ENCODE assay signal across 10 cellular contexts in the genomic region with DNA sequence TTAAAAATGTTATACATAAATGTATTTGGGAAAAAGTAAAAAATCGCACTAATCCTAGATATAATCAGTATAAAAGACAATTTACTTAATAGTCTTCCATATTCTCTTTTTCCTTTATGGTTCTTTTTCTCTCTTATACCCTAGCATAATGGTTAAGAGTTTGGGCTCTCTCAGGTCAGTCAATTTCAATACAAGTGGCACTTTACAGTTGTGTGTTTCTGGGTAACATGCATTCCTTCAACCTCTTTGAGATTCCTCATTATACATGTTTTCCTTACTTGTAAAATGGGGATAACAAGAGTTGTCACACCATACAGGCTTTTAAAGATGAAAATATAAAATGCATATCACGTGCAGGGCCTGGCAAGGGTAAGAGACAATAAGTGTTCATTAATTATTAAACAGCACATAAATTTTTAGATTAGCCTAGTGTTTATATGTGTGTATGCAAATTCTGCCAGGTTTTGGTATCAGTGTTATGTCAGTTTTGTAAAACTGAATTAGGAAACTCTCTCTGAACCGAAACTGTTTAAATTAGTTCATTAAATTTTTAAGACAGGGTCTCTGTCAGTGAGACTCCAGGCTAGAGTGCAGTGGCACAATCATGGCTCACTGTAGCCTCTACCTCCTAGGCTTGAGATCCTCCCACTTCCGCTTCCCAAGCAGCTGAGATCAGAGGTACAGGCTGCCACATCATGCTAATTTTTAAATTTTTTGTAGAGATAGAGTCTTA. TPM values are rescaled to one million over a fixed set of nuclear protein-coding genes. Genes with fewer than 3 reads are reported as not detected.
DNase-seq lines count a peak whose midpoint lies in the region; ATAC-seq lines count a peak whose summit lies in the region.
"Had no signal": no experiment of that assay in that cellular context is flagged by ENCODE, and none has a peak within 500 bp of the region (broad histone marks: within the 10 kb centered on the region; RNA-seq: fewer than 3 reads in every experiment).

No MANE protein-coding gene starts in this region.

- peak overlapping the region; percentile 28 to 99 (median 74) for H3K4me2 ChIP-seq in BLaER1 treated with 17β-estradiol and CSF1 and Interleukin-3, amounts not matched to agents 10 nM and 100 nM

- no peaks in the 10 kb centered on the region for H3K9me3 ChIP-seq in BLaER1 treated with 17β-estradiol and CSF1 and Interleukin-3, amounts not matched to agents 10 nM and 100 nM (replicated peaks in 1 of 11)

- no peak overlapping the region for H3K4me3 ChIP-seq in BLaER1 treated with 17β-estradiol and CSF1 and Interleukin-3, amounts not matched to agents 10 nM and 100 nM
- H3K4me3 ChIP-seq: lung had no signal

- in situ Hi-C loops in ACHN (cut with HindIII; ENCODE audit: low pct_ligation_motif_present, low pct_unique_long_range_greater_than_20kb, low sequenced_read_pairs): no loop called here

- POLR2A ChIA-PET in activated CD4-positive, alpha-beta T cell treated with anti-CD3 and anti-CD28 coated beads, Interleukin-2, amount 10 ng/mL, durations not matched to agents 7 days and 5 days (lab: Charles Lee): interaction anchor here (1.1 kb wide), 1 partner anchor 8 kb away, joined by 3 read pairs; no protein-coding TSS in a partner anchor

- no peaks in the 10 kb centered on the region for H3K9me3 Mint-ChIP-seq in activated CD4-positive, alpha-beta T cell treated with anti-CD3 and anti-CD28 coated beads, Interleukin-2, amount 10 ng/mL, durations not matched to agents 7 days and 5 days

- H3K4me1 Mint-ChIP-seq in activated CD4-positive, alpha-beta T cell treated with anti-CD3 and anti-CD28 coated beads, Interleukin-2, amount 10 ng/mL, durations not matched to agents 7 days and 5 days: peaks cover 83% of the 10 kb centered on the region

- no peak overlapping the region for H3K27ac Mint-ChIP-seq in activated CD4-positive, alpha-beta T cell treated with anti-CD3 and anti-CD28 coated beads, Interleukin-2, amount 10 ng/mL, durations not matched to agents 7 days and 5 days

- no peak overlapping the region for H3K9ac ChIP-seq in BLaER1 treated with 17β-estradiol and CSF1 and Interleukin-3, amounts not matched to agents 10 nM and 100 nM

- H3K27me3 Mint-ChIP-seq in activated CD4-positive, alpha-beta T cell treated with anti-CD3 and anti-CD28 coated beads, Interleukin-2, amount 10 ng/mL, durations not matched to agents 7 days and 5 days: no peaks in the 10 kb centered on the region

- peak overlapping the region in 10 of 11 experiments; percentile 8 to 89 (median 78); a peak in 14 of 22 replicates for H3K27ac ChIP-seq in BLaER1 treated with 17β-estradiol and CSF1 and Interleukin-3, amounts not matched to agents 10 nM and 100 nM

- peaks cover 32% of the 10 kb centered on the region for H3K36me3 Mint-ChIP-seq in activated CD4-positive, alpha-beta T cell treated with anti-CD3 and anti-CD28 coated beads, Interleukin-2, amount 10 ng/mL, durations not matched to agents 7 days and 5 days (ENCODE audit: low read depth)

- CTCF ChIA-PET in activated CD4-positive, alpha-beta T cell treated with anti-CD3 and anti-CD28 coated beads, Interleukin-2, amount 10 ng/mL, durations not matched to agents 7 days and 5 days (lab: Charles Lee): interaction anchor here (1.2 to 1.5 kb wide), 2 partner anchors 8 to 18 kb away, joined by 5 read pairs; no protein-coding TSS in a partner anchor

- H3K4me1 ChIP-seq in BLaER1 treated with 17β-estradiol and CSF1 and Interleukin-3, amounts not matched to agents 10 nM and 100 nM: peaks cover 78 to 100% (median 99%) of the 10 kb centered on the region in 10 experiments

- H4K20me1 ChIP-seq in BLaER1 treated with 17β-estradiol and CSF1 and Interleukin-3, amounts not matched to agents 10 nM and 100 nM: peaks cover 80 to 100% (median 100%) of the 10 kb centered on the region in 11 experiments

- peak; percentile 51 for ATAC-seq in GM19035 (IDR thresholded peaks at IDR 0.05; ENCODE audit: unreplicated experiment)
- ATAC-seq in HG03135 (IDR thresholded peaks at IDR 0.05; ENCODE audit: unreplicated experiment): peak; percentile 51

- no peak overlapping the region for H3K4me3 Mint-ChIP-seq in activated CD4-positive, alpha-beta T cell treated with anti-CD3 and anti-CD28 coated beads, Interleukin-2, amount 10 ng/mL, durations not matched to agents 7 days and 5 days

- DNase-seq in activated CD4-positive, alpha-beta T cell treated with anti-CD3 and anti-CD28 coated beads, Interleukin-2, amount 10 ng/mL, durations not matched to agents 7 days and 5 days: peak; percentile 33
- DNase-seq in ACHN (no peak), ecto neural progenitor cell (ENCODE audit: low spot score) (no peak), NCI-H446 (lab: John Stamatoyannopoulos, UW) (no peak), NCI-H2081 treated with DMSO at 0.1 percent for 48 hours (lab: John Stamatoyannopoulos, UW) (no peak)
- DNase-seq: NCI-H2081 had no signal

- H3K27me3 ChIP-seq in BLaER1 treated with 17β-estradiol and CSF1 and Interleukin-3, amounts not matched to agents 10 nM and 100 nM: no peaks in the 10 kb centered on the region

- peaks cover 17 to 94% (median 81%) of the 10 kb centered on the region in 11 experiments; a peak in 20 of 22 replicates for H3K36me3 ChIP-seq in BLaER1 treated with 17β-estradiol and CSF1 and Interleukin-3, amounts not matched to agents 10 nM and 100 nM

RNA-seq across cellular contexts. Expression of gene ELF1, which starts 49.8 kb away (rescaled TPM):
- total RNA-seq in activated CD4-positive, alpha-beta T cell treated with anti-CD3 and anti-CD28 coated beads, Interleukin-2, amount 10 ng/mL, durations not matched to agents 7 days and 5 days: 100 to 1,000 TPM; 125 to 149 TPM
